ENCODE assay signal across 8 cellular contexts in genomic region chr5:43389679-43390329, GRCh38. TPM values are rescaled to one million over a fixed set of nuclear protein-coding genes. Genes with fewer than 3 reads are reported as not detected.
A peak's percentile ranks its signal among the peaks of the same experiment; 100 is the strongest.
DNase-seq lines count a peak whose midpoint lies in the region; ATAC-seq, FAIRE-seq and TF ChIP-seq lines count a peak whose summit lies in the region.

No MANE protein-coding gene starts in this region.

- DNase-seq in A172 (ENCODE audit: low spot score) (peak; percentile 94), GM12891 (ENCODE audit: insufficient read length, low spot score) (no peak), NCI-H2107 (lab: John Stamatoyannopoulos, UW) (peak; percentile 65), T1000 (lab: John Stamatoyannopoulos, UW) (peak; percentile 62), kidney epithelial cell (ENCODE audit: low read depth) (peak; percentile 74)
- DNase-seq in central memory CD4-positive, alpha-beta T cell: peak; percentile 39
- DNase-seq in stimulated activated CD4-positive, alpha-beta T cell treated with anti-CD3 and anti-CD28 coated beads, Interleukin-4, amount 100 ng/mL, for 1 hour: peak; percentile 32

- TF ChIP-seq CTCF in kidney epithelial cell (IDR thresholded peaks at IDR 0.05; ENCODE audit: insufficient read depth, low read length, poor library complexity, severe bottlenecking): peak; percentile 87

- ATAC-seq in HG03103 (IDR thresholded peaks at IDR 0.05; ENCODE audit: low read depth, unreplicated experiment): peak; percentile 53

- no peaks in the 10 kb centered on the region for H3K27me3 ChIP-seq in kidney epithelial cell (ENCODE audit: control insufficient read depth, insufficient read depth, low read length)

- H3K4me3 ChIP-seq in kidney epithelial cell (ENCODE audit: low read depth, low read length): no peak overlapping the region

- peak; percentile 71 for FAIRE-seq in GM12891 (lab: Jason Lieb, UNC)

- no peak for TF ChIP-seq POLR2A in GM12891 (IDR thresholded peaks at IDR 0.05; ENCODE audit: low read depth, low read length)

- H3K36me3 ChIP-seq in kidney epithelial cell (ENCODE audit: control insufficient read depth, insufficient read depth, low read length): no peaks in the 10 kb centered on the region

TF ChIP-seq in GM12891, 5 proteins besides CTCF, POLR2A, EP300 and RAD21:
- TF ChIP-seq POLR2AphosphoS5 (IDR thresholded peaks at IDR 0.05; ENCODE audit: low read depth, low read length) (no peak), SPI1 (IDR thresholded peaks at IDR 0.05; ENCODE audit: low read depth, low read length) (peak; percentile 25; the same call in 1 of the 2 replicates), TAF1 (IDR thresholded peaks at IDR 0.05; ENCODE audit: low read depth, low read length) (no peak), PAX5 (IDR thresholded peaks at IDR 0.05; ENCODE audit: insufficient read depth, low read length, severe bottlenecking) (no peak)

RNA-seq across cellular contexts. Expression of gene CCL28, which starts 22.4 kb away (rescaled TPM):
- total RNA-seq in A172 (2014; rRNA removed; shearing (Covaris generic)): not detected in 2 replicates
- 5.1 TPM for polyA plus RNA-seq in GM12891 (2012; ENCODE audit: low read depth, missing spikeins)
- total RNA-seq in kidney epithelial cell: 4.7 and 7.5 TPM in 2 replicates
